8 cellular contexts compared by ENCODE assay signal in genomic region chr10:96130326-96130758, GRCh38. TPM values are rescaled to one million over a fixed set of nuclear protein-coding genes. Genes with fewer than 3 reads are reported as not detected.
DNase-seq lines count a peak whose midpoint lies in the region; ATAC-seq and TF ChIP-seq lines count a peak whose summit lies in the region.

No MANE protein-coding gene starts in this region.

- peak overlapping the region; percentile 96 for H3K27ac ChIP-seq in subcutaneous abdominal adipose tissue (ENCODE audit: low read depth, low read length)

- TF ChIP-seq CTCF in CD14-positive monocyte (IDR thresholded peaks at IDR 0.05): no peak

- H3K9ac ChIP-seq in subcutaneous abdominal adipose tissue (ENCODE audit: low read length in 5 of 5): peak overlapping the region; percentile 88 to 96 (median 95)

- peaks cover 0 to 10% (median 3%) of the 10 kb centered on the region in 7 donors for H3K9me3 Mint-ChIP-seq in CD14-positive monocyte
- H3K9me3 Mint-ChIP-seq in natural killer cell treated with Interleukin-12 subunit alpha and Interleukin-12 subunit beta and Interleukin-15 and Interleukin-18, amount 100 ng/mL, for 72 hours: no peaks in the 10 kb centered on the region

- peaks cover 0 to 11% (median 5%) of the 10 kb centered on the region in 5 donors for H3K27me3 ChIP-seq in subcutaneous abdominal adipose tissue (ENCODE audit: control insufficient read depth in 5 of 5, insufficient read depth in 4 of 5, low read length in 5 of 5)

- peak overlapping the region; percentile 79 to 99 (median 98) for H3K4me3 ChIP-seq in subcutaneous abdominal adipose tissue (ENCODE audit: low read depth in 1 of 5, low read length in 5 of 5)

- H3K36me3 ChIP-seq in subcutaneous abdominal adipose tissue (ENCODE audit: control insufficient read depth in 5 of 5, insufficient read depth in 5 of 5, low read length in 5 of 5): peaks cover 16 to 24% (median 21%) of the 10 kb centered on the region in 5 donors

- H3K9me3 ChIP-seq in subcutaneous abdominal adipose tissue (ENCODE audit: control insufficient read depth in 5 of 5, low read length in 5 of 5): peaks cover 0 to 3% (median 0%) of the 10 kb centered on the region in 5 donors

- peaks cover 28 to 33% of the 10 kb centered on the region in 2 donors for H3K36me3 Mint-ChIP-seq in CD14-positive monocyte
- peaks cover 20% of the 10 kb centered on the region for H3K36me3 Mint-ChIP-seq in natural killer cell treated with Interleukin-12 subunit alpha and Interleukin-12 subunit beta and Interleukin-15 and Interleukin-18, amount 100 ng/mL, for 72 hours

- DNase-seq in CD14-positive monocyte (ENCODE audit: low spot score) (peak; percentile 73), GM19240 (ENCODE audit: insufficient read length, low spot score) (peak; percentile 39), activated T-cell treated with anti-CD3 and anti-CD28 coated beads for 1 hour (ENCODE audit: low read depth) (peak; percentile 61)
- DNase-seq in NK-92 treated with Interleukin-12 subunit alpha and Interleukin-12 subunit beta, amount 100 ng/mL, for 24 hours (lab: John Stamatoyannopoulos, UW): peak; percentile 62
- DNase-seq in natural killer cell treated with Interleukin-12 subunit alpha and Interleukin-12 subunit beta and Interleukin-15 and Interleukin-18, amount 100 ng/mL, for 72 hours (ENCODE audit: low spot score): peak; percentile 89

- intact Hi-C loops in CD14-positive monocyte (cut with micrococcal nuclease): loop anchor here in 1 of 2 donors (1.0 kb wide), 1 partner anchor 40 kb away; no protein-coding TSS in a partner anchor

- peak overlapping the region; percentile 98 to 100 (median 100) for H3K27ac Mint-ChIP-seq in CD14-positive monocyte
- peak overlapping the region; percentile 97 to 99 for H3K27ac Mint-ChIP-seq in natural killer cell treated with Interleukin-12 subunit alpha and Interleukin-12 subunit beta and Interleukin-15 and Interleukin-18, amount 100 ng/mL, for 72 hours

- H3K4me1 ChIP-seq in subcutaneous abdominal adipose tissue (ENCODE audit: control insufficient read depth in 5 of 5, insufficient read depth in 5 of 5, low read length in 5 of 5): peaks cover 0 to 20% (median 18%) of the 10 kb centered on the region in 5 donors

- peaks cover 12 to 17% (median 16%) of the 10 kb centered on the region in 3 donors for H3K27me3 Mint-ChIP-seq in CD14-positive monocyte (ENCODE audit: low read depth in 3 of 3)
- H3K27me3 Mint-ChIP-seq in natural killer cell treated with Interleukin-12 subunit alpha and Interleukin-12 subunit beta and Interleukin-15 and Interleukin-18, amount 100 ng/mL, for 72 hours: peaks cover 12% of the 10 kb centered on the region in 2 donors

- peaks cover 22% of the 10 kb centered on the region for H3K4me1 Mint-ChIP-seq in CD14-positive monocyte
- H3K4me1 Mint-ChIP-seq in natural killer cell treated with Interleukin-12 subunit alpha and Interleukin-12 subunit beta and Interleukin-15 and Interleukin-18, amount 100 ng/mL, for 72 hours (ENCODE audit: low read depth in 2 of 2): peaks cover 9 to 13% of the 10 kb centered on the region in 2 donors

- peak overlapping the region; percentile 94 to 99 for H3K4me3 Mint-ChIP-seq in CD14-positive monocyte
- H3K4me3 Mint-ChIP-seq in natural killer cell treated with Interleukin-12 subunit alpha and Interleukin-12 subunit beta and Interleukin-15 and Interleukin-18, amount 100 ng/mL, for 72 hours: peak overlapping the region; percentile 95

- ATAC-seq in HG03378 (IDR thresholded peaks at IDR 0.05; ENCODE audit: unreplicated experiment) (peak; percentile 54), esophagus mucosa (peak; percentile 94)
- peak; percentile 86 to 88 for ATAC-seq in natural killer cell treated with Interleukin-12 subunit alpha and Interleukin-12 subunit beta and Interleukin-15 and Interleukin-18, amount 100 ng/mL, for 72 hours

RNA-seq across cellular contexts. Expression of gene ZNF518A, which starts 0.2 kb away (rescaled TPM):
- polyA plus RNA-seq in CD14-positive monocyte: 10 to 100 TPM in 1 of 2 donors, 1 to 10 TPM in 1; 9.5 to 15.8 TPM
- 11.6 TPM for total RNA-seq in esophagus mucosa
- total RNA-seq in natural killer cell treated with Interleukin-12 subunit alpha and Interleukin-12 subunit beta and Interleukin-15 and Interleukin-18, amount 100 ng/mL, for 72 hours: 10 to 100 TPM; 21.1 to 27.7 TPM

Comparison
In these comparisons a context has a peak if more than half of its experiments do, and no peak if none do; other contexts are left out.
1. Peak in every context shown above with its lines: DNase-seq, ATAC-seq, H3K4me3 ChIP-seq and H3K27ac ChIP-seq.
2. DNase-seq: peak in every context shown above with its lines; median percentile 89 in natural killer cell treated with Interleukin-12 subunit alpha and Interleukin-12 subunit beta and Interleukin-15 and Interleukin-18, amount 100 ng/mL, for 72 hours; 73 in CD14-positive monocyte; 62 in NK-92 treated with Interleukin-12 subunit alpha and Interleukin-12 subunit beta, amount 100 ng/mL, for 24 hours; 61 in activated T-cell treated with anti-CD3 and anti-CD28 coated beads for 1 hour; 39 in GM19240.